1 cellular context compared by ENCODE assay signal in genomic region chr6:167668019-167668753, GRCh38.
TF ChIP-seq lines count a peak whose summit lies in the region.

No MANE protein-coding gene starts in this region.

TF ChIP-seq in HepG2, 621 proteins besides CTCF, POLR2A, EP300 and RAD21 (continued from another document and continues in another):
- TF ChIP-seq, protein P1, sequence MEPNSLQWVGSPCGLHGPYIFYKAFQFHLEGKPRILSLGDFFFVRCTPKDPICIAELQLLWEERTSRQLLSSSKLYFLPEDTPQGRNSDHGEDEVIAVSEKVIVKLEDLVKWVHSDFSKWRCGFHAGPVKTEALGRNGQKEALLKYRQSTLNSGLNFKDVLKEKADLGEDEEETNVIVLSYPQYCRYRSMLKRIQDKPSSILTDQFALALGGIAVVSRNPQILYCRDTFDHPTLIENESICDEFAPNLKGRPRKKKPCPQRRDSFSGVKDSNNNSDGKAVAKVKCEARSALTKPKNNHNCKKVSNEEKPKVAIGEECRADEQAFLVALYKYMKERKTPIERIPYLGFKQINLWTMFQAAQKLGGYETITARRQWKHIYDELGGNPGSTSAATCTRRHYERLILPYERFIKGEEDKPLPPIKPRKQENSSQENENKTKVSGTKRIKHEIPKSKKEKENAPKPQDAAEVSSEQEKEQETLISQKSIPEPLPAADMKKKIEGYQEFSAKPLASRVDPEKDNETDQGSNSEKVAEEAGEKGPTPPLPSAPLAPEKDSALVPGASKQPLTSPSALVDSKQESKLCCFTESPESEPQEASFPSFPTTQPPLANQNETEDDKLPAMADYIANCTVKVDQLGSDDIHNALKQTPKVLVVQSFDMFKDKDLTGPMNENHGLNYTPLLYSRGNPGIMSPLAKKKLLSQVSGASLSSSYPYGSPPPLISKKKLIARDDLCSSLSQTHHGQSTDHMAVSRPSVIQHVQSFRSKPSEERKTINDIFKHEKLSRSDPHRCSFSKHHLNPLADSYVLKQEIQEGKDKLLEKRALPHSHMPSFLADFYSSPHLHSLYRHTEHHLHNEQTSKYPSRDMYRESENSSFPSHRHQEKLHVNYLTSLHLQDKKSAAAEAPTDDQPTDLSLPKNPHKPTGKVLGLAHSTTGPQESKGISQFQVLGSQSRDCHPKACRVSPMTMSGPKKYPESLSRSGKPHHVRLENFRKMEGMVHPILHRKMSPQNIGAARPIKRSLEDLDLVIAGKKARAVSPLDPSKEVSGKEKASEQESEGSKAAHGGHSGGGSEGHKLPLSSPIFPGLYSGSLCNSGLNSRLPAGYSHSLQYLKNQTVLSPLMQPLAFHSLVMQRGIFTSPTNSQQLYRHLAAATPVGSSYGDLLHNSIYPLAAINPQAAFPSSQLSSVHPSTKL (CRISPR knock-in tag; IDR thresholded peaks at IDR 0.05): peak; percentile 99
- TF ChIP-seq ZFX (CRISPR knock-in tag; IDR thresholded peaks at IDR 0.05; ENCODE audit: low read depth) (peak; percentile 92), ZNF75D (CRISPR knock-in tag; IDR thresholded peaks at IDR 0.05; ENCODE audit: borderline replicate concordance) (no peak), ARHGAP35 (CRISPR knock-in tag; IDR thresholded peaks at IDR 0.05; ENCODE audit: borderline replicate concordance) (peak; percentile 67), CAMTA2 (CRISPR knock-in tag; IDR thresholded peaks at IDR 0.05; ENCODE audit: borderline replicate concordance) (peak; percentile 49; the same call in 1 of the 2 replicates), ETV5 (CRISPR knock-in tag; IDR thresholded peaks at IDR 0.05; ENCODE audit: borderline replicate concordance) (peak; percentile 83), ADNP (CRISPR knock-in tag; IDR thresholded peaks at IDR 0.05) (no peak), CBX1 (IDR thresholded peaks at IDR 0.05; ENCODE audit: low read depth) (peak; percentile 97), SUZ12 (IDR thresholded peaks at IDR 0.05; ENCODE audit: low read depth, low read length) (no peak), RXRB (CRISPR knock-in tag; IDR thresholded peaks at IDR 0.05; ENCODE audit: borderline replicate concordance) (peak; percentile 96), FOXC1 (CRISPR knock-in tag; IDR thresholded peaks at IDR 0.05; ENCODE audit: borderline replicate concordance) (peak; percentile 97; the same call in 1 of the 2 replicates), PLSCR1 (CRISPR knock-in tag; IDR thresholded peaks at IDR 0.05; ENCODE audit: borderline replicate concordance) (no peak), SIN3B (IDR thresholded peaks at IDR 0.05; ENCODE audit: low read length) (0 out of 2 replicates have a peak, but pooled peaks have one; percentile 51), THAP7 (CRISPR knock-in tag; IDR thresholded peaks at IDR 0.05) (no peak), ZNF776 (CRISPR knock-in tag; IDR thresholded peaks at IDR 0.05) (peak; percentile 32), CC2D1A (CRISPR knock-in tag; IDR thresholded peaks at IDR 0.05) (0 out of 2 replicates have a peak, but pooled peaks have one; percentile 67), ZBTB49 (CRISPR knock-in tag; IDR thresholded peaks at IDR 0.05; ENCODE audit: borderline replicate concordance) (no peak), MED1 (CRISPR knock-in tag; IDR thresholded peaks at IDR 0.05) (peak; percentile 99), CHD4 (IDR thresholded peaks at IDR 0.05; ENCODE audit: borderline replicate concordance, low read length) (no peak; the same call in 1 of the 2 replicates), AGO1 (IDR thresholded peaks at IDR 0.05; ENCODE audit: low read depth, low read length, poor library complexity, severe bottlenecking) (no peak), ZNF567 (CRISPR knock-in tag; IDR thresholded peaks at IDR 0.05; ENCODE audit: borderline replicate concordance) (peak; percentile 19; the same call in 1 of the 2 replicates), ZNF839 (CRISPR knock-in tag; IDR thresholded peaks at IDR 0.05; ENCODE audit: borderline replicate concordance) (no peak), HNRNPH1 (optimal IDR thresholded peaks at IDR 0.05; ENCODE audit: low read depth, low read length) (no peak), MYPOP (CRISPR knock-in tag; IDR thresholded peaks at IDR 0.05) (peak; percentile 97), GATA4 (IDR thresholded peaks at IDR 0.05; ENCODE audit: borderline replicate concordance, low read depth) (peak; percentile 81; the same call in 1 of the 2 replicates), IRX3 (CRISPR knock-in tag; IDR thresholded peaks at IDR 0.05; ENCODE audit: borderline replicate concordance, low read depth) (peak; percentile 76; the same call in 1 of the 2 replicates), TCF7 (IDR thresholded peaks at IDR 0.05; ENCODE audit: low read depth) (peak; percentile 84), HOXA9 (CRISPR knock-in tag; IDR thresholded peaks at IDR 0.05; ENCODE audit: borderline replicate concordance) (peak; percentile 61), ZNF768 (CRISPR knock-in tag; IDR thresholded peaks at IDR 0.05) (no peak), ZNF101 (CRISPR knock-in tag; IDR thresholded peaks at IDR 0.05; ENCODE audit: borderline replicate concordance, low read depth) (peak; percentile 89; the same call in 1 of the 2 replicates), ZBTB25 (CRISPR knock-in tag; IDR thresholded peaks at IDR 0.05) (peak; percentile 91), ZFP36L2 (CRISPR knock-in tag; IDR thresholded peaks at IDR 0.05) (peak; percentile 3; the same call in 1 of the 2 replicates), ZNF549 (CRISPR knock-in tag; IDR thresholded peaks at IDR 0.05) (0 out of 2 replicates have a peak, but pooled peaks have one; percentile 32), SPEN (CRISPR knock-in tag; IDR thresholded peaks at IDR 0.05; ENCODE audit: low read depth) (peak; percentile 84)
- TF ChIP-seq, protein P2, sequence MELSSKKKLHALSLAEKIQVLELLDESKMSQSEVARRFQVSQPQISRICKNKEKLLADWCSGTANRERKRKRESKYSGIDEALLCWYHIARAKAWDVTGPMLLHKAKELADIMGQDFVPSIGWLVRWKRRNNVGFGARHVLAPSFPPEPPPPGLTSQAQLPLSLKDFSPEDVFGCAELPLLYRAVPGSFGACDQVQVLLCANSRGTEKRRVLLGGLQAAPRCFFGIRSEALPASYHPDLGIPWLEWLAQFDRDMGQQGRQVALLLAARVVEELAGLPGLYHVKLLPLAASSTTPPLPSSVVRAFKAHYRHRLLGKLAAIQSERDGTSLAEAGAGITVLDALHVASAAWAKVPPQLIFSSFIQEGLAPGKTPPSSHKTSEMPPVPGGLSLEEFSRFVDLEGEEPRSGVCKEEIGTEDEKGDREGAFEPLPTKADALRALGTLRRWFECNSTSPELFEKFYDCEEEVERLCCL (CRISPR knock-in tag; IDR thresholded peaks at IDR 0.05; ENCODE audit: borderline replicate concordance): peak; percentile 86; the same call in 1 of the 2 replicates
- TF ChIP-seq, protein P3, sequence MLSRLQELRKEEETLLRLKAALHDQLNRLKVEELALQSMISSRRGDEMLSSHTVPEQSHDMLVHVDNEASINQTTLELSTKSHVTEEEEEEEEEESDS (CRISPR knock-in tag; IDR thresholded peaks at IDR 0.05; ENCODE audit: borderline replicate concordance): no peak
- TF ChIP-seq, protein P4, sequence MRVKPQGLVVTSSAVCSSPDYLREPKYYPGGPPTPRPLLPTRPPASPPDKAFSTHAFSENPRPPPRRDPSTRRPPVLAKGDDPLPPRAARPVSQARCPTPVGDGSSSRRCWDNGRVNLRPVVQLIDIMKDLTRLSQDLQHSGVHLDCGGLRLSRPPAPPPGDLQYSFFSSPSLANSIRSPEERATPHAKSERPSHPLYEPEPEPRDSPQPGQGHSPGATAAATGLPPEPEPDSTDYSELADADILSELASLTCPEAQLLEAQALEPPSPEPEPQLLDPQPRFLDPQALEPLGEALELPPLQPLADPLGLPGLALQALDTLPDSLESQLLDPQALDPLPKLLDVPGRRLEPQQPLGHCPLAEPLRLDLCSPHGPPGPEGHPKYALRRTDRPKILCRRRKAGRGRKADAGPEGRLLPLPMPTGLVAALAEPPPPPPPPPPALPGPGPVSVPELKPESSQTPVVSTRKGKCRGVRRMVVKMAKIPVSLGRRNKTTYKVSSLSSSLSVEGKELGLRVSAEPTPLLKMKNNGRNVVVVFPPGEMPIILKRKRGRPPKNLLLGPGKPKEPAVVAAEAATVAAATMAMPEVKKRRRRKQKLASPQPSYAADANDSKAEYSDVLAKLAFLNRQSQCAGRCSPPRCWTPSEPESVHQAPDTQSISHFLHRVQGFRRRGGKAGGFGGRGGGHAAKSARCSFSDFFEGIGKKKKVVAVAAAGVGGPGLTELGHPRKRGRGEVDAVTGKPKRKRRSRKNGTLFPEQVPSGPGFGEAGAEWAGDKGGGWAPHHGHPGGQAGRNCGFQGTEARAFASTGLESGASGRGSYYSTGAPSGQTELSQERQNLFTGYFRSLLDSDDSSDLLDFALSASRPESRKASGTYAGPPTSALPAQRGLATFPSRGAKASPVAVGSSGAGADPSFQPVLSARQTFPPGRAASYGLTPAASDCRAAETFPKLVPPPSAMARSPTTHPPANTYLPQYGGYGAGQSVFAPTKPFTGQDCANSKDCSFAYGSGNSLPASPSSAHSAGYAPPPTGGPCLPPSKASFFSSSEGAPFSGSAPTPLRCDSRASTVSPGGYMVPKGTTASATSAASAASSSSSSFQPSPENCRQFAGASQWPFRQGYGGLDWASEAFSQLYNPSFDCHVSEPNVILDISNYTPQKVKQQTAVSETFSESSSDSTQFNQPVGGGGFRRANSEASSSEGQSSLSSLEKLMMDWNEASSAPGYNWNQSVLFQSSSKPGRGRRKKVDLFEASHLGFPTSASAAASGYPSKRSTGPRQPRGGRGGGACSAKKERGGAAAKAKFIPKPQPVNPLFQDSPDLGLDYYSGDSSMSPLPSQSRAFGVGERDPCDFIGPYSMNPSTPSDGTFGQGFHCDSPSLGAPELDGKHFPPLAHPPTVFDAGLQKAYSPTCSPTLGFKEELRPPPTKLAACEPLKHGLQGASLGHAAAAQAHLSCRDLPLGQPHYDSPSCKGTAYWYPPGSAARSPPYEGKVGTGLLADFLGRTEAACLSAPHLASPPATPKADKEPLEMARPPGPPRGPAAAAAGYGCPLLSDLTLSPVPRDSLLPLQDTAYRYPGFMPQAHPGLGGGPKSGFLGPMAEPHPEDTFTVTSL (CRISPR knock-in tag; IDR thresholded peaks at IDR 0.05; ENCODE audit: borderline replicate concordance): peak; percentile 97
